ENCODE assay signal across 2 cellular contexts in the genomic region with DNA sequence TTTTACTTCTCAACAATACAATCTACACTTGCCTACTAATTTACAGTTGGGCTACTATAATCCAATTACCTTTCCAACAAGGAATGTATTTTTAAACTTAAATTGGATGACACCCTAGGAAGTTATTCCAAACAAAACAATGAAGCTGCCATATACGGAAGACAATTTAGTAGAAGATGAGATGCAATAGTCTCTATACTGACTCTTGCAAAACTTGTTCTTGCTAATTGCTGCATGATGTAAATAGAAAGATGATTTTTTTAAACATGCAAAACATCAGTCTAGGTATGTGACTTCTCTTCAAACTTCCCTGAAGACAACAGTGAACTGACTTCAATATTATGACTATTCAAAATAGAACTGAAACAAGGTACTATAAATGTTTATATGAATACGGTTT.
TF ChIP-seq lines count a peak whose summit lies in the region.

No MANE protein-coding gene starts in this region.

TF ChIP-seq in IMR-90, 13 proteins besides CTCF, POLR2A, EP300 and RAD21 (continued from another document):
- TF ChIP-seq RCOR1 (IDR thresholded peaks at IDR 0.05; ENCODE audit: insufficient replicate concordance, low read length) (no peak), NFE2L2 (IDR thresholded peaks at IDR 0.05; ENCODE audit: low read depth, low read length) (no peak), BHLHE40 (IDR thresholded peaks at IDR 0.05; ENCODE audit: low read depth, low read length) (no peak), ELK1 (IDR thresholded peaks at IDR 0.05; ENCODE audit: borderline replicate concordance, low read depth, low read length) (no peak), CHD1 (IDR thresholded peaks at IDR 0.05; ENCODE audit: low read depth, low read length) (no peak), MAFK (IDR thresholded peaks at IDR 0.05; ENCODE audit: low read depth, low read length) (no peak), MAZ (IDR thresholded peaks at IDR 0.05; ENCODE audit: borderline replicate concordance, low read depth, low read length) (no peak), FOS (IDR thresholded peaks at IDR 0.05; ENCODE audit: low read depth, low read length) (no peak), USF2 (IDR thresholded peaks at IDR 0.05; ENCODE audit: low read depth, low read length) (no peak), MXI1 (IDR thresholded peaks at IDR 0.05; ENCODE audit: borderline replicate concordance, low read depth, low read length) (no peak), SMC3 (IDR thresholded peaks at IDR 0.05; ENCODE audit: low read depth, low read length) (no peak)

TF ChIP-seq in liver, 16 proteins besides CTCF, POLR2A, EP300 and RAD21 (continued from another document):
- TF ChIP-seq HNF4A (conservative IDR thresholded peaks at IDR 0.05) (no peak), FOXA1 (IDR thresholded peaks at IDR 0.05) (no peak), TAF1 (conservative IDR thresholded peaks at IDR 0.05) (no peak), ATF3 (IDR thresholded peaks at IDR 0.05) (no peak), HNF4G (IDR thresholded peaks at IDR 0.05) (no peak), FOXA2 (IDR thresholded peaks at IDR 0.05) (no peak), MAX (IDR thresholded peaks at IDR 0.05) (no peak)
- TF ChIP-seq, protein P1, sequence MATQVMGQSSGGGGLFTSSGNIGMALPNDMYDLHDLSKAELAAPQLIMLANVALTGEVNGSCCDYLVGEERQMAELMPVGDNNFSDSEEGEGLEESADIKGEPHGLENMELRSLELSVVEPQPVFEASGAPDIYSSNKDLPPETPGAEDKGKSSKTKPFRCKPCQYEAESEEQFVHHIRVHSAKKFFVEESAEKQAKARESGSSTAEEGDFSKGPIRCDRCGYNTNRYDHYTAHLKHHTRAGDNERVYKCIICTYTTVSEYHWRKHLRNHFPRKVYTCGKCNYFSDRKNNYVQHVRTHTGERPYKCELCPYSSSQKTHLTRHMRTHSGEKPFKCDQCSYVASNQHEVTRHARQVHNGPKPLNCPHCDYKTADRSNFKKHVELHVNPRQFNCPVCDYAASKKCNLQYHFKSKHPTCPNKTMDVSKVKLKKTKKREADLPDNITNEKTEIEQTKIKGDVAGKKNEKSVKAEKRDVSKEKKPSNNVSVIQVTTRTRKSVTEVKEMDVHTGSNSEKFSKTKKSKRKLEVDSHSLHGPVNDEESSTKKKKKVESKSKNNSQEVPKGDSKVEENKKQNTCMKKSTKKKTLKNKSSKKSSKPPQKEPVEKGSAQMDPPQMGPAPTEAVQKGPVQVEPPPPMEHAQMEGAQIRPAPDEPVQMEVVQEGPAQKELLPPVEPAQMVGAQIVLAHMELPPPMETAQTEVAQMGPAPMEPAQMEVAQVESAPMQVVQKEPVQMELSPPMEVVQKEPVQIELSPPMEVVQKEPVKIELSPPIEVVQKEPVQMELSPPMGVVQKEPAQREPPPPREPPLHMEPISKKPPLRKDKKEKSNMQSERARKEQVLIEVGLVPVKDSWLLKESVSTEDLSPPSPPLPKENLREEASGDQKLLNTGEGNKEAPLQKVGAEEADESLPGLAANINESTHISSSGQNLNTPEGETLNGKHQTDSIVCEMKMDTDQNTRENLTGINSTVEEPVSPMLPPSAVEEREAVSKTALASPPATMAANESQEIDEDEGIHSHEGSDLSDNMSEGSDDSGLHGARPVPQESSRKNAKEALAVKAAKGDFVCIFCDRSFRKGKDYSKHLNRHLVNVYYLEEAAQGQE (IDR thresholded peaks at IDR 0.05): no peak
